Comparison of ENCODE assay signal across 10 cellular contexts in the genomic region with DNA sequence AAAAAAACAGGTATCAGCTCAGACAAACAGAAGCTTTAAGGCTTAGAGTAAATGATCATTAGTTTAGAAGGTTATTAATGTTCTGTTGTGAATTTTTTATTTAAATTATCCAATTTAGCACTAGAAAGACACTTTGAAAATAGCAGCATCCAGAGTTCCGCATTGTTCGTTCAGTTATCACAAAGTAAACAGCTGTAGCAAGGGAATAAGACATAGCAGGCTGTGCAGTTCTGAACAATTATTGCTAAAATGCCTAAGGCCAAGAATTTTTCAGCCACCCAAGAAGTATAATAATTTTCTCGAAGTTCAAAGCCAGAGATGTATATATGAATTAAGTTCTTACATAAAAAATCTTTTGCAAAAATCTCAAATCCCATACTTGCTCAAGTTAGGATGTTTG.
"Had no signal": no experiment of that assay in that cellular context is flagged by ENCODE, and none has a peak within 500 bp of the region (broad histone marks: within the 10 kb centered on the region; RNA-seq: fewer than 3 reads in every experiment).

No MANE protein-coding gene starts in this region.

- H2AFZ ChIP-seq: GM23248, GM23338 had no signal

- FAIRE-seq: H1, H54 had no signal

- H3K4me2 ChIP-seq: GM23338 had no signal

- ATAC-seq: GM23338 had no signal

- H3K9me3 ChIP-seq: HAP-1 had no signal

- H3K4me3 Mint-ChIP-seq: GM23338, H9, HFFc6 had no signal

- H3K9ac ChIP-seq: GM23248 had no signal

- H3K27ac ChIP-seq: GM23248 had no signal

- H3K4me3 ChIP-seq: GM23248, GM23338, HAP-1 had no signal

- DNase-seq: GM23248, GOT3, H7, H9, HCEC 1CT, HFFc6 had no signal

- H3K9me3 Mint-ChIP-seq: GM23338, HFFc6 had no signal

- H3K27ac Mint-ChIP-seq: GM23338, H9, HFFc6 had no signal

- H3K36me3 ChIP-seq: HAP-1 had no signal
